Comparison of ENCODE assay signal across 15 cellular contexts in the genomic region with DNA sequence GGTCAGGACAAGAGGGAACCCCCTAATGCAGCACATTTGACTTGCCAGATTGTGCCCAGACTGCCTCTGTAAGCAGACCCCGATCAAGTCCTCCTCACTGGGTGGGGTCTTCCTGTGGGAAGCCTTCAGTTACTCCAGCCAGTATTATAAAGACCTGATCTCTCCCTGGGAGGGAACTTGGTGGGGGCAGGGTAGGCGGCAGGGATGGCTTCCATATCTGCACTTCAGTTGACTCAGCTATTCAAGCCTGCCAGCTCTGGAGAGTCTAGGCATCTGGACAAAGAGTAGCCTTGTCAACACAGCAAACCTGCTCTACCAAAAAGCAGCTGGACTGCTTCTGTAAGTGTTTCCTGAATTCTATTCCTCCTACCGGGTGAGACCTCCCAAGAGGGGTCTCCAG. TPM values are rescaled to one million over a fixed set of nuclear protein-coding genes. Genes with fewer than 3 reads are reported as not detected.
DNase-seq lines count a peak whose midpoint lies in the region; ATAC-seq and TF ChIP-seq lines count a peak whose summit lies in the region.
"Had no signal": no experiment of that assay in that cellular context is flagged by ENCODE, and none has a peak within 500 bp of the region (broad histone marks: within the 10 kb centered on the region; RNA-seq: fewer than 3 reads in every experiment).

No MANE protein-coding gene starts in this region.

- no peaks in the 10 kb centered on the region for H3K9me3 ChIP-seq in colonic mucosa
- H3K9me3 ChIP-seq: A549 had no signal

- H3K4me3 Mint-ChIP-seq in activated naive CD8-positive, alpha-beta T cell treated with anti-CD3 and anti-CD28 coated beads, Interleukin-2, amount 50 U/mL, for 24 hours, result no peak overlapping the region
- H3K4me3 Mint-ChIP-seq in natural killer cell treated with Interleukin-12 subunit alpha and Interleukin-12 subunit beta and Interleukin-15 and Interleukin-18, amount 100 ng/mL, for 72 hours, result peak overlapping the region; percentile 83
- H3K4me3 Mint-ChIP-seq: stimulated activated naive B cell treated with anti-CD40 and anti-IgM and Interleukin-4, amounts not matched to agents 10 μg/mL and 1 μg/mL and 100 μg/mL, for 72 hours had no signal

- H3K9me3 Mint-ChIP-seq in activated naive CD8-positive, alpha-beta T cell treated with anti-CD3 and anti-CD28 coated beads, Interleukin-2, amount 50 U/mL, for 24 hours, result no peaks in the 10 kb centered on the region
- H3K9me3 Mint-ChIP-seq in natural killer cell treated with Interleukin-12 subunit alpha and Interleukin-12 subunit beta and Interleukin-15 and Interleukin-18, amount 100 ng/mL, for 72 hours, result peaks cover 3% of the 10 kb centered on the region
- H3K9me3 Mint-ChIP-seq: stimulated activated naive B cell treated with anti-CD40 and anti-IgM and Interleukin-4, amounts not matched to agents 10 μg/mL and 1 μg/mL and 100 μg/mL, for 72 hours had no signal

- H3K4me1 ChIP-seq in colonic mucosa, result no peaks in the 10 kb centered on the region
- H3K4me1 ChIP-seq: A549 had no signal

- no peaks in the 10 kb centered on the region for H3K36me3 ChIP-seq in colonic mucosa

- no peaks in the 10 kb centered on the region for H3K36me3 Mint-ChIP-seq in activated naive CD8-positive, alpha-beta T cell treated with anti-CD3 and anti-CD28 coated beads, Interleukin-2, amount 50 U/mL, for 24 hours (ENCODE audit: low read depth)
- no peaks in the 10 kb centered on the region for H3K36me3 Mint-ChIP-seq in natural killer cell treated with Interleukin-12 subunit alpha and Interleukin-12 subunit beta and Interleukin-15 and Interleukin-18, amount 100 ng/mL, for 72 hours
- H3K36me3 Mint-ChIP-seq: stimulated activated naive B cell treated with anti-CD40 and anti-IgM and Interleukin-4, amounts not matched to agents 10 μg/mL and 1 μg/mL and 100 μg/mL, for 72 hours had no signal

- no peaks in the 10 kb centered on the region for H3K27me3 Mint-ChIP-seq in activated naive CD8-positive, alpha-beta T cell treated with anti-CD3 and anti-CD28 coated beads, Interleukin-2, amount 50 U/mL, for 24 hours
- H3K27me3 Mint-ChIP-seq in natural killer cell treated with Interleukin-12 subunit alpha and Interleukin-12 subunit beta and Interleukin-15 and Interleukin-18, amount 100 ng/mL, for 72 hours, result no peaks in the 10 kb centered on the region

- DNase-seq in NCI-H748 (lab: John Stamatoyannopoulos, UW; ENCODE audit: unreplicated experiment) (peak; percentile 0), NCI-H748 treated with DMSO at 0.1 percent for 48 hours (lab: John Stamatoyannopoulos, UW) (no peak), colonic mucosa (no peak), glomerular visceral epithelial cell (ENCODE audit: extremely low spot score) (no peak)
- no peak for DNase-seq in activated naive CD8-positive, alpha-beta T cell treated with anti-CD3 and anti-CD28 coated beads, Interleukin-2, amount 50 U/mL, for 24 hours
- DNase-seq in natural killer cell treated with Interleukin-12 subunit alpha and Interleukin-12 subunit beta and Interleukin-15 and Interleukin-18, amount 100 ng/mL, for 72 hours (ENCODE audit: low spot score), result no peak
- DNase-seq in activated effector memory CD4-positive, alpha-beta T cell treated with Interleukin-2 at 50 U/mL for 16 hours, result no peak
- DNase-seq: dermis blood vessel endothelial cell; NCI-H1930; stimulated activated naive B cell treated with anti-CD40 and anti-IgM and Interleukin-4, amounts not matched to agents 10 μg/mL and 1 μg/mL and 100 μg/mL, for 72 hours had no signal

- H3K27ac Mint-ChIP-seq in activated naive CD8-positive, alpha-beta T cell treated with anti-CD3 and anti-CD28 coated beads, Interleukin-2, amount 50 U/mL, for 24 hours, result peak overlapping the region; percentile 18
- peak overlapping the region; percentile 74 to 89 for H3K27ac Mint-ChIP-seq in natural killer cell treated with Interleukin-12 subunit alpha and Interleukin-12 subunit beta and Interleukin-15 and Interleukin-18, amount 100 ng/mL, for 72 hours
- H3K27ac Mint-ChIP-seq: stimulated activated naive B cell treated with anti-CD40 and anti-IgM and Interleukin-4, amounts not matched to agents 10 μg/mL and 1 μg/mL and 100 μg/mL, for 72 hours had no signal

- TF ChIP-seq CTCF in colonic mucosa (IDR thresholded peaks at IDR 0.05), result no peak

- no peak overlapping the region for H3K9ac ChIP-seq in colonic mucosa (ENCODE audit: low read depth in 2 of 2, low read length in 2 of 2)
- H3K9ac ChIP-seq: KMS-11 had no signal

- no peak overlapping the region for H3K27ac ChIP-seq in colonic mucosa
- H3K27ac ChIP-seq: A549, KMS-11 had no signal

- H3K4me3 ChIP-seq in colonic mucosa, result no peak overlapping the region
- H3K4me3 ChIP-seq: A549 had no signal

- H3K27me3 ChIP-seq in colonic mucosa, result no peaks in the 10 kb centered on the region

- peak; percentile 5 for ATAC-seq in HG02852 (IDR thresholded peaks at IDR 0.05; ENCODE audit: unreplicated experiment)
- peak; percentile 13 for ATAC-seq in activated naive CD8-positive, alpha-beta T cell treated with anti-CD3 and anti-CD28 coated beads, Interleukin-2, amount 50 U/mL, for 24 hours
- no peak for ATAC-seq in natural killer cell treated with Interleukin-12 subunit alpha and Interleukin-12 subunit beta and Interleukin-15 and Interleukin-18, amount 100 ng/mL, for 72 hours
- ATAC-seq: A549 had no signal

- H3K4me1 Mint-ChIP-seq in activated naive CD8-positive, alpha-beta T cell treated with anti-CD3 and anti-CD28 coated beads, Interleukin-2, amount 50 U/mL, for 24 hours, result peaks cover 37% of the 10 kb centered on the region
- H3K4me1 Mint-ChIP-seq in natural killer cell treated with Interleukin-12 subunit alpha and Interleukin-12 subunit beta and Interleukin-15 and Interleukin-18, amount 100 ng/mL, for 72 hours (ENCODE audit: low read depth in 2 of 2), result peaks cover 45 to 54% of the 10 kb centered on the region in 2 donors

- intact Hi-C loops in colonic mucosa (cut with DNase I), result no loop called here

RNA-seq across cellular contexts. Expression of gene SLC25A38, which starts 21.0 kb away (rescaled TPM):
- total RNA-seq in natural killer cell treated with Interleukin-12 subunit alpha and Interleukin-12 subunit beta and Interleukin-15 and Interleukin-18, amount 100 ng/mL, for 72 hours, result 10 to 100 TPM; 42.1 to 44.5 TPM
- 10 to 100 TPM; 41.7 to 45.5 TPM for total RNA-seq in colonic mucosa

RNA-seq across cellular contexts. Expression of gene CCR8, which starts 32.7 kb away (rescaled TPM):
- total RNA-seq in natural killer cell treated with Interleukin-12 subunit alpha and Interleukin-12 subunit beta and Interleukin-15 and Interleukin-18, amount 100 ng/mL, for 72 hours, result under 1 TPM in 1 of 2 donors, not detected in 1; 0.45 TPM
- total RNA-seq in colonic mucosa, result under 1 TPM; 0.29 to 0.47 TPM
- total RNA-seq: dermis blood vessel endothelial cell, lower leg skin, SK-MEL-5 had no signal

RNA-seq across cellular contexts. Expression of gene RPSA, which starts 44.3 kb away (rescaled TPM):
- total RNA-seq in natural killer cell treated with Interleukin-12 subunit alpha and Interleukin-12 subunit beta and Interleukin-15 and Interleukin-18, amount 100 ng/mL, for 72 hours, result 1,000 to 10,000 TPM; 1,441 to 1,468 TPM
- total RNA-seq in colonic mucosa, result 1,000 to 10,000 TPM in 1 of 2 donors, 100 to 1,000 TPM in 1; 896 to 1,381 TPM

Comparison
In these comparisons a context has a peak if more than half of its experiments do, and no peak if none do; other contexts are left out.
1. ATAC-seq: peak in HG02852 (single experiment) and activated naive CD8-positive, alpha-beta T cell treated with anti-CD3 and anti-CD28 coated beads, Interleukin-2, amount 50 U/mL, for 24 hours (single experiment); none in natural killer cell treated with Interleukin-12 subunit alpha and Interleukin-12 subunit beta and Interleukin-15 and Interleukin-18, amount 100 ng/mL, for 72 hours (0 of 2).